ENCODE assay signal across 8 cellular contexts in the genomic region with DNA sequence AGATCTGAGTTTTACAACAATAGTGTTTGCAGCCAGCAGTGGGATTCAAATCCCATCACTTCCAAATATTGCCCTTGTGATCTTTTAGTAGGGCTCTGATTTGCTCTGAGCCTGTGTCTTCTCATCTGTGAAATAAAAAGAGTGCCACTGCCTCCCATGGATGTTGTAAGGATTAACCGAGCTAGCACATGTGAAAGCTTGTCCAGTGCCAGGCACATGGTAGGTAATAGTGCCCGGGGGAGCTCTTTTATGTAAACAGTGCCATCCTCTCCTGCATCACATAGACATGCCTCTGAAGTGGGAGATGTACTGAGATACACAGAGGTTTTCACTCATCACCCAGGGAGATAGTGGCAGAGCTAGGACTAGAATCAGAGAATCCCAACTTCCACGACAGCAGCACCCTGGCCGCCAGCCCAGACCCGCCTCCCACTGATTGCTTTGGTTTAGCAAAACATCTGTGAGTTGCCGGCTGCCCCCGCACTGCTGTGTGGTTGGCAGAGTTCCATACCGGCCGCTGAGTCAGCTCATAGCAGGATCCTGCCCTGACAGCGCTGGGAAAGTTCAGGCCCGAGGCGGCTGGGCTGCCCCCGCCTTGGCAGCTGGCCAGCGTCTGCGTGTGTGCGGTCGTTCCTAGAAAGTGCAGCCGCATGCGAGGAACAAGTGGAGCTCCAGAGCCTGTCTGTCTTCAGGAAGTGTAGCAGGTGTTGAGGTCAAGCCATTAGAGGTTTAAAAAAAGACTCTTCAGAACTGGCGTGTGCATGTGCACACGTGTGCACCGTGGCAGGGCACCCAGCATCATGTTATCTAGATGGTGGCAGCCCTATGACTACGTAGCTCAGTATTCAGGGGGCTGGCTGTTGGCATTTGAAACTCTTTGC. TPM values are rescaled to one million over a fixed set of nuclear protein-coding genes. Genes with fewer than 3 reads are reported as not detected.
DNase-seq lines count a peak whose midpoint lies in the region; ATAC-seq and TF ChIP-seq lines count a peak whose summit lies in the region.

No MANE protein-coding gene starts in this region.

- TF ChIP-seq CTCF in GM13977 (IDR thresholded peaks at IDR 0.05; ENCODE audit: extremely low read depth, insufficient read depth, missing control alignments), result no peak
- no peak for TF ChIP-seq CTCF in gastrocnemius medialis (IDR thresholded peaks at IDR 0.05 in 4 of 5, conservative IDR thresholded peaks at IDR 0.05 in 1 of 5)

- peaks cover 0 to 5% of the 10 kb centered on the region in 2 donors for H3K36me3 ChIP-seq in gastrocnemius medialis

- peak; percentile 47 for ATAC-seq in HG02870 (IDR thresholded peaks at IDR 0.05; ENCODE audit: unreplicated experiment)
- ATAC-seq in right cardiac atrium, result peak; percentile 93 to 96
- ATAC-seq in gastrocnemius medialis, result peak; percentile 97 to 98

- H3K27me3 Mint-ChIP-seq in T-helper 2 cell treated with Interferon-gamma antibody and Interleukin-4, amounts not matched to agents 5 μg/mL and 100 μg/mL, for 36 hours (ENCODE audit: low read depth), result no peaks in the 10 kb centered on the region

- H3K9me3 Mint-ChIP-seq in T-helper 2 cell treated with Interferon-gamma antibody and Interleukin-4, amounts not matched to agents 5 μg/mL and 100 μg/mL, for 36 hours, result no peaks in the 10 kb centered on the region

- under 1% methylated on average over 23 of the region's 23 CpGs for WGBS in right cardiac atrium

- H3K4me1 ChIP-seq in right cardiac atrium (ENCODE audit: control insufficient read depth, insufficient read depth, low read length) (peaks cover 9% of the 10 kb centered on the region), gastrocnemius medialis (peaks cover 24 to 35% of the 10 kb centered on the region in 2 donors)

- in situ Hi-C loops in GM13977 (cut with MboI; ENCODE audit: low pct_unique_long_range_greater_than_20kb, low sequenced_read_pairs, unreplicated experiment) (no loop called here), gastrocnemius medialis (cut with MboI; ENCODE audit: low sequenced_read_pairs in 4 of 4) (loop anchor here in 2 of 4 donors (10.0 kb wide), 1 partner anchor 69 kb away; the partner anchor contains the start of gene CLK3 (in 2 of the 2))

- H3K4me3 ChIP-seq in right cardiac atrium (ENCODE audit: low read length) (no peak overlapping the region), gastrocnemius medialis (peak overlapping the region in 3 of 4 donors; percentile 0 to 20 (median 4))

- DNase-seq in GM13977 (ENCODE audit: low spot score), result peak; percentile 57
- DNase-seq in NCI-H1694 (lab: John Stamatoyannopoulos, UW), result peak; percentile 93
- DNase-seq in T-helper 2 cell treated with Interferon-gamma antibody and Interleukin-4, amounts not matched to agents 5 μg/mL and 100 μg/mL, for 36 hours (ENCODE audit: low spot score), result peak; percentile 96
- DNase-seq in anterior cingulate cortex (lab: John Stamatoyannopoulos, UW), result peak; percentile 59 to 100 (median 94)
- DNase-seq in right cardiac atrium, result peak; percentile 99
- DNase-seq in gastrocnemius medialis, result peak; percentile 80 to 87
- no peak for DNase-seq in cerebellar nuclear complex (lab: John Stamatoyannopoulos, UW)

- H3K27ac Mint-ChIP-seq in T-helper 2 cell treated with Interferon-gamma antibody and Interleukin-4, amounts not matched to agents 5 μg/mL and 100 μg/mL, for 36 hours, result peak overlapping the region; percentile 76

- H3K4me1 Mint-ChIP-seq in T-helper 2 cell treated with Interferon-gamma antibody and Interleukin-4, amounts not matched to agents 5 μg/mL and 100 μg/mL, for 36 hours (ENCODE audit: low read depth), result peaks cover 63% of the 10 kb centered on the region

- H3K27me3 ChIP-seq in right cardiac atrium (ENCODE audit: control insufficient read depth, insufficient read depth) (no peaks in the 10 kb centered on the region), gastrocnemius medialis (no peaks in the 10 kb centered on the region)

- TF ChIP-seq POLR2A in gastrocnemius medialis (IDR thresholded peaks at IDR 0.05), result no peak

- H3K4me3 Mint-ChIP-seq in T-helper 2 cell treated with Interferon-gamma antibody and Interleukin-4, amounts not matched to agents 5 μg/mL and 100 μg/mL, for 36 hours, result peak overlapping the region; percentile 65

- H3K9me3 ChIP-seq in right cardiac atrium (ENCODE audit: control insufficient read depth, low read length) (no peaks in the 10 kb centered on the region), gastrocnemius medialis (no peaks in the 10 kb centered on the region)

- intact Hi-C loops in right cardiac atrium (cut with DNase I), result loop anchor here in 2 of 4 donors (5.0 to 10.0 kb wide), 2 partner anchors 69 to 71 kb away; partner anchors contain the start of gene CLK3 (in 2 of the 2)
- intact Hi-C loops in gastrocnemius medialis (cut with DNase I; ENCODE audit: low total_unique reads), result loop anchor here (10.0 kb wide), 1 partner anchor 239 kb away; the partner anchor contains the start of gene CSK

- H3K27ac ChIP-seq in right cardiac atrium (ENCODE audit: low read length) (no peak overlapping the region), gastrocnemius medialis (peak overlapping the region; percentile 70 to 82 (median 75))

- H3K36me3 Mint-ChIP-seq in T-helper 2 cell treated with Interferon-gamma antibody and Interleukin-4, amounts not matched to agents 5 μg/mL and 100 μg/mL, for 36 hours (ENCODE audit: low read depth), result peaks cover 65% of the 10 kb centered on the region

RNA-seq across cellular contexts. Expression of gene ARID3B, which starts 5.0 kb away (rescaled TPM):
- total RNA-seq in right cardiac atrium (1 to 10 TPM; 2.1 to 3.8 (median 2.5) TPM), gastrocnemius medialis (1 to 10 TPM; 1.8 to 6.7 (median 4.6) TPM)
- polyA plus RNA-seq in right cardiac atrium, result 2.1 TPM

Comparison
In these comparisons a context has a peak if more than half of its experiments do, and no peak if none do; other contexts are left out.
1. DNase-seq: peak in GM13977 (single experiment), NCI-H1694 (single experiment), T-helper 2 cell treated with Interferon-gamma antibody and Interleukin-4, amounts not matched to agents 5 μg/mL and 100 μg/mL, for 36 hours (single experiment), anterior cingulate cortex (58 of 58), right cardiac atrium (3 of 3) and gastrocnemius medialis (2 of 2); none in cerebellar nuclear complex (0 of 2).
2. ATAC-seq: peak in every context shown above with its lines; median percentile 98 in gastrocnemius medialis; 94 in right cardiac atrium; 47 in HG02870.